1 cellular context compared by ENCODE assay signal in the genomic region with DNA sequence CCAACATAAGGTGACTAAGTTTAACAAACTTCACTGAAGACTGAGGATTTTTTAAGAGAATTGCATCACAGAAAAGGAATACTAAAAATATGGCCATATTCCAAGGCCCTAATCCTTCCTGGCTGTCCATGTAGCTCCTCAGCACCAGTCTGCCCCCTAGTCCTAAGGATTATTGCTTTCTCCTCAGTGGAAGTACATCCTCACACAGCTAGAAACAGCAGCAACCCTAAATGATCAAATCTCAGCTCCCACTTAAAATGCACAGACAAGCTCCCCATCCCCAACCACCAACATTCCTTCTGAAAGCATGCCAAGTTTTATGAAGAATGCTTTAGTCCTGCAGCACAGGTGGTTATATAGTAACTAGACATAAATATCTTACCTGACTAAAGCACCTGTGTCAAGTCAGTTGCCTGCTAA.
TF ChIP-seq lines count a peak whose summit lies in the region.

No MANE protein-coding gene starts in this region.

TF ChIP-seq in IMR-90, 13 proteins besides CTCF, POLR2A, EP300 and RAD21:
- TF ChIP-seq, protein P1, sequence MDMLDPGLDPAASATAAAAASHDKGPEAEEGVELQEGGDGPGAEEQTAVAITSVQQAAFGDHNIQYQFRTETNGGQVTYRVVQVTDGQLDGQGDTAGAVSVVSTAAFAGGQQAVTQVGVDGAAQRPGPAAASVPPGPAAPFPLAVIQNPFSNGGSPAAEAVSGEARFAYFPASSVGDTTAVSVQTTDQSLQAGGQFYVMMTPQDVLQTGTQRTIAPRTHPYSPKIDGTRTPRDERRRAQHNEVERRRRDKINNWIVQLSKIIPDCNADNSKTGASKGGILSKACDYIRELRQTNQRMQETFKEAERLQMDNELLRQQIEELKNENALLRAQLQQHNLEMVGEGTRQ (IDR thresholded peaks at IDR 0.05; ENCODE audit: low read depth, low read length), result no peak
- TF ChIP-seq CEBPB (IDR thresholded peaks at IDR 0.05; ENCODE audit: low read depth, low read length), result peak; percentile 72; the same call in 1 of the 2 replicates
